Comparison of ENCODE assay signal across 8 cellular contexts in the genomic region with DNA sequence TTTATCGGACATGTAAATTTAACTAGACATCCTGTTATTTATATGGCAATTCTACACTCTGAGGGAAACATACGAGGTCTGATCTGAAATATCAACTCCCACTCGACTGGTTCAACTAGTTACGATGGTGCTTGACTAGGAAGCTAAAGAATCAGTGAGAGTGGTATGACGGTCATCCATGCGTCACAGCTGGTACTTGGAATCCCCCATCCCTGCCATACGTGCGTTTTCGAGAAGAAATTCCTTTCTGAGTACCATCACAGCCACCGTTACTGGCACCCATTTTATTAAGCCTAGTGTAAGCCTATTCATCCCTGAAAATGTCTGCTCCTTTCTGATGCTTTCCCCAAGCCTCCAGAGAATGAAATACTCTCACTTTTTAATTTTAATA. TPM values are rescaled to one million over a fixed set of nuclear protein-coding genes. Genes with fewer than 3 reads are reported as not detected.
DNase-seq lines count a peak whose midpoint lies in the region; ATAC-seq and TF ChIP-seq lines count a peak whose summit lies in the region.

No MANE protein-coding gene starts in this region.

- H3K9ac ChIP-seq in KMS-11, result peak overlapping the region; percentile 18; the same call in 1 of the 2 replicates

- intact Hi-C loops in uterus (cut with DNase I; ENCODE audit: low total_unique reads), result no loop called here

- DNase-seq in COLO829 (ENCODE audit: low spot score) (peak; percentile 29), myocyte (ENCODE audit: low read depth) (peak; percentile 12), uterus (no peak), KBM-7 (no peak)

- ATAC-seq in HG03196 (IDR thresholded peaks at IDR 0.05; ENCODE audit: unreplicated experiment), result no peak

- TF ChIP-seq CTCF in KMS-11 (conservative IDR thresholded peaks at IDR 0.05; ENCODE audit: low read depth, low read length) (no peak), VCaP (conservative IDR thresholded peaks at IDR 0.05) (no peak), uterus (IDR thresholded peaks at IDR 0.05) (no peak)

- H3K4me1 ChIP-seq in KMS-11 (ENCODE audit: low read depth, poor library complexity, severe bottlenecking), result peaks cover 4% of the 10 kb centered on the region
- no peaks in the 10 kb centered on the region for H3K4me1 ChIP-seq in ectodermal cell (ENCODE audit: control insufficient read depth, insufficient read depth, low read length)
- H3K4me1 ChIP-seq in uterus, result no peaks in the 10 kb centered on the region

- H4K20me1 ChIP-seq in KMS-11 (ENCODE audit: insufficient read depth), result no peaks in the 10 kb centered on the region

- H3K4me3 ChIP-seq in KMS-11 (IDR thresholded peaks at IDR 0.05; ENCODE audit: insufficient read depth, low read depth, low read length), result no peak overlapping the region
- peak overlapping the region; percentile 58 for H3K4me3 ChIP-seq in ectodermal cell (ENCODE audit: insufficient read depth, low read depth, low read length)
- H3K4me3 ChIP-seq in uterus, result peak overlapping the region; percentile 4 to 42

- H3K4me2 ChIP-seq in KMS-11, result peak overlapping the region; percentile 68

- peak overlapping the region; percentile 86 for H2AFZ ChIP-seq in KMS-11 (ENCODE audit: low read depth)

- H3K9me3 ChIP-seq in ectodermal cell (ENCODE audit: control insufficient read depth, low read length), result no peaks in the 10 kb centered on the region
- H3K9me3 ChIP-seq in uterus, result no peaks in the 10 kb centered on the region

- H3K36me3 ChIP-seq in KMS-11 (ENCODE audit: insufficient read depth), result no peaks in the 10 kb centered on the region
- no peaks in the 10 kb centered on the region for H3K36me3 ChIP-seq in ectodermal cell (ENCODE audit: control insufficient read depth, insufficient read depth, low read length)
- H3K36me3 ChIP-seq in uterus, result no peaks in the 10 kb centered on the region

- H3K27ac ChIP-seq in KMS-11 (no peak overlapping the region), VCaP (peak overlapping the region; percentile 84), ectodermal cell (ENCODE audit: insufficient read depth, low read depth, low read length, poor library complexity, severe bottlenecking) (no peak overlapping the region), uterus (peak overlapping the region in 1 of 2 donors; percentile 50)

- H3K79me2 ChIP-seq in KMS-11 (ENCODE audit: insufficient read depth, low read depth), result peaks cover 8% of the 10 kb centered on the region; the same call in 1 of the 2 replicates

- H3K27me3 ChIP-seq in KMS-11 (ENCODE audit: insufficient read depth, low read depth), result no peaks in the 10 kb centered on the region
- H3K27me3 ChIP-seq in ectodermal cell (ENCODE audit: control insufficient read depth, insufficient read depth, low read length, poor library complexity, severe bottlenecking), result no peaks in the 10 kb centered on the region
- no peaks in the 10 kb centered on the region for H3K27me3 ChIP-seq in uterus

- in situ Hi-C loops in KBM-7 (cut with MboI; ENCODE audit: low pct_unique_long_range_greater_than_20kb, low sequenced_read_pairs), result no loop called here

- 2 to 4% methylated on average over 9 to 10 of the region's 10 CpGs for WGBS in ectodermal cell, 2 experiments

- no peak for TF ChIP-seq POLR2A in uterus (IDR thresholded peaks at IDR 0.05)

RNA-seq across cellular contexts. Expression of a gene that starts 0.7 kb away (rescaled TPM):
- 10.5 TPM for polyA plus RNA-seq in ectodermal cell (2013, experiment 1 of 4)
- polyA plus RNA-seq in ectodermal cell (2013, experiment 2 of 4), result 13.6 TPM
- 9.2 TPM for polyA plus RNA-seq in ectodermal cell (2013, experiment 3 of 4)
- polyA plus RNA-seq in ectodermal cell (2013, experiment 4 of 4), result 9.9 TPM
- 5.0 and 7.5 TPM in 2 replicates for total RNA-seq in myocyte
- 2.0 TPM for polyA plus RNA-seq in myocyte (2012)
- 10 to 100 TPM; 10.2 to 54.8 (median 13.8) TPM for total RNA-seq in uterus

RNA-seq across cellular contexts. Expression of a gene that starts 20.6 kb away (rescaled TPM):
- not detected for polyA plus RNA-seq in ectodermal cell (2013, experiment 1 of 4)
- polyA plus RNA-seq in ectodermal cell (2013, experiment 2 of 4), result not detected
- not detected for polyA plus RNA-seq in ectodermal cell (2013, experiment 3 of 4)
- not detected for polyA plus RNA-seq in ectodermal cell (2013, experiment 4 of 4)
- 0.52 and 5.8 TPM in 2 replicates for total RNA-seq in myocyte
- not detected for polyA plus RNA-seq in myocyte (2012)
- total RNA-seq in uterus, result under 1 TPM in 2 of 4 donors, not detected in 2; 0.30 to 0.88 TPM

RNA-seq across cellular contexts. Expression of a gene that starts 48.2 kb away (rescaled TPM):
- 1.1 TPM for polyA plus RNA-seq in ectodermal cell (2013, experiment 1 of 4)
- 0.37 TPM for polyA plus RNA-seq in ectodermal cell (2013, experiment 2 of 4)
- 0.37 TPM for polyA plus RNA-seq in ectodermal cell (2013, experiment 3 of 4)
- 0.45 TPM for polyA plus RNA-seq in ectodermal cell (2013, experiment 4 of 4)
- total RNA-seq in myocyte, result 0.32 TPM in 1 of 2 replicates, not detected in the other
- 0.13 TPM for polyA plus RNA-seq in myocyte (2012)
- total RNA-seq in uterus, result 10 to 100 TPM in 1 of 4 donors, 1 to 10 TPM in 2, not detected in 1; 2.9 to 13.2 (median 6.2) TPM

Comparison
In these comparisons a context has a peak if more than half of its experiments do, and no peak if none do; other contexts are left out.
1. DNase-seq: peak in COLO829 (single experiment) and myocyte (single experiment); none in uterus (0 of 2) and KBM-7 (single experiment).